Comparison of ENCODE assay signal across 8 cellular contexts in genomic region chr5:122415481-122416120, GRCh38.
DNase-seq lines count a peak whose midpoint lies in the region; ATAC-seq and TF ChIP-seq lines count a peak whose summit lies in the region.

No MANE protein-coding gene starts in this region.

- DNase-seq in Daoy (ENCODE audit: low read depth) = peak; percentile 67
- DNase-seq in NCI-H226 = peak; percentile 46
- peak; percentile 86 for DNase-seq in MCF 10A (ENCODE audit: unreplicated experiment)
- peak; percentile 71 for DNase-seq in iris pigment epithelial cell (ENCODE audit: low read depth)
- peak; percentile 49 for DNase-seq in stomach
- DNase-seq in CD8-positive, alpha-beta T cell = no peak

- no peak for TF ChIP-seq EP300 in stomach (IDR thresholded peaks at IDR 0.05)

- H3K4me1 Mint-ChIP-seq in MCF 10A (ENCODE audit: insufficient read depth, unreplicated experiment) = peaks cover 6% of the 10 kb centered on the region
- no peaks in the 10 kb centered on the region for H3K4me1 Mint-ChIP-seq in CD8-positive, alpha-beta T cell (ENCODE audit: low read depth)

- H3K9me3 ChIP-seq in stomach = no peaks in the 10 kb centered on the region
- H3K9me3 ChIP-seq in CD8-positive, alpha-beta T cell (ENCODE audit: low read length) = no peaks in the 10 kb centered on the region

- no peak overlapping the region for H3K4me3 ChIP-seq in stomach
- no peak overlapping the region for H3K4me3 ChIP-seq in CD8-positive, alpha-beta T cell (ENCODE audit: low read depth, low read length)

- ATAC-seq in GM19452 (IDR thresholded peaks at IDR 0.05; ENCODE audit: unreplicated experiment) (peak; percentile 76), HG03354 (IDR thresholded peaks at IDR 0.05; ENCODE audit: poor library complexity, severe bottlenecking, unreplicated experiment) (peak; percentile 87)
- ATAC-seq in CD8-positive, alpha-beta T cell = no peak

- BruUV-seq in MCF 10A (replicated peaks; lab: Mats Ljungman, UMichigan) = no TSS peak

- CTCF ChIA-PET in MCF 10A (lab: Yijun Ruan, JAX) = interaction anchor here (0.5 to 8.5 kb wide), 38 partner anchors 9 to 1836 kb away, joined by 3 to 402 read pairs (median 4); no protein-coding TSS in a partner anchor
- CTCF ChIA-PET in CD8-positive, alpha-beta T cell (lab: Charles Lee) = no interaction called here

- H3K9me3 Mint-ChIP-seq in MCF 10A (ENCODE audit: unreplicated experiment) = no peaks in the 10 kb centered on the region
- H3K9me3 Mint-ChIP-seq in CD8-positive, alpha-beta T cell = no peaks in the 10 kb centered on the region

- H3K27me3 ChIP-seq in stomach = no peaks in the 10 kb centered on the region
- no peaks in the 10 kb centered on the region for H3K27me3 ChIP-seq in CD8-positive, alpha-beta T cell (ENCODE audit: insufficient read depth, low read length)

- no peak for TF ChIP-seq POLR2A in stomach (IDR thresholded peaks at IDR 0.05)

- 35 to 47% (median 44%) methylated on average over 9 of the region's 9 CpGs for WGBS in stomach, 5 donors

- POLR2A ChIA-PET in MCF 10A (lab: Yijun Ruan, JAX) = interaction anchor here (0.8 to 2.1 kb wide), 7 partner anchors 8 to 445 kb away, joined by 3 to 11 read pairs (median 3); no protein-coding TSS in a partner anchor
- POLR2A ChIA-PET in CD8-positive, alpha-beta T cell (lab: Charles Lee) = no interaction called here

- no peaks in the 10 kb centered on the region for H3K36me3 Mint-ChIP-seq in MCF 10A (ENCODE audit: insufficient read depth, unreplicated experiment)
- no peaks in the 10 kb centered on the region for H3K36me3 Mint-ChIP-seq in CD8-positive, alpha-beta T cell

- H3K36me3 ChIP-seq in stomach = no peaks in the 10 kb centered on the region
- no peaks in the 10 kb centered on the region for H3K36me3 ChIP-seq in CD8-positive, alpha-beta T cell (ENCODE audit: insufficient read depth, low read length)

- no peak overlapping the region for H3K27ac ChIP-seq in stomach
- no peak overlapping the region for H3K27ac ChIP-seq in CD8-positive, alpha-beta T cell (ENCODE audit: low read depth, low read length)

- no peak overlapping the region for H3K4me3 Mint-ChIP-seq in MCF 10A (ENCODE audit: unreplicated experiment)
- no peak overlapping the region for H3K4me3 Mint-ChIP-seq in CD8-positive, alpha-beta T cell

- peaks cover 17% of the 10 kb centered on the region for H3K27me3 Mint-ChIP-seq in MCF 10A (ENCODE audit: insufficient read depth, unreplicated experiment)
- H3K27me3 Mint-ChIP-seq in CD8-positive, alpha-beta T cell (ENCODE audit: low read depth) = peaks cover 3% of the 10 kb centered on the region

- TF ChIP-seq CTCF in MCF 10A (IDR thresholded peaks at IDR 0.05; ENCODE audit: unreplicated experiment) (peak; percentile 87), stomach (IDR thresholded peaks at IDR 0.05) (peak in 5 of 7 experiments; percentile 44 to 64 (median 61))
- no peak for TF ChIP-seq CTCF in CD8-positive, alpha-beta T cell (IDR thresholded peaks at IDR 0.05)

- no peak overlapping the region for H3K27ac Mint-ChIP-seq in MCF 10A (ENCODE audit: low read depth, unreplicated experiment)
- no peak overlapping the region for H3K27ac Mint-ChIP-seq in CD8-positive, alpha-beta T cell

- intact Hi-C loops in MCF 10A (cut with micrococcal nuclease) = loop anchor here (1.0 to 2.0 kb wide), 3 partner anchors 219 to 448 kb away; no protein-coding TSS in a partner anchor
- intact Hi-C loops in stomach (cut with DNase I; ENCODE audit: low total_unique reads) = no loop called here
- intact Hi-C loops in CD8-positive, alpha-beta T cell (cut with DNase I, micrococcal nuclease) = no loop called here

- H3K4me1 ChIP-seq in stomach = no peaks in the 10 kb centered on the region
- H3K4me1 ChIP-seq in CD8-positive, alpha-beta T cell (ENCODE audit: insufficient read depth, low read length) = no peaks in the 10 kb centered on the region

Comparison
In these comparisons a context has a peak if more than half of its experiments do, and no peak if none do; other contexts are left out.
1. DNase-seq: peak in Daoy (single experiment), NCI-H226 (single experiment), MCF 10A (single experiment), iris pigment epithelial cell (single experiment) and stomach (single experiment); none in CD8-positive, alpha-beta T cell (0 of 7).